ENCODE assay signal across 13 cellular contexts in genomic region chr3:50609071-50609742, GRCh38. TPM values are rescaled to one million over a fixed set of nuclear protein-coding genes. Genes with fewer than 3 reads are reported as not detected.
A peak's percentile ranks its signal among the peaks of the same experiment; 100 is the strongest.
DNase-seq lines count a peak whose midpoint lies in the region; ATAC-seq and TF ChIP-seq lines count a peak whose summit lies in the region.
"Had no signal": no experiment of that assay in that cellular context is flagged by ENCODE, and none has a peak within 500 bp of the region (broad histone marks: within the 10 kb centered on the region; RNA-seq: fewer than 3 reads in every experiment).

No MANE protein-coding gene starts in this region.

- no peak for TF ChIP-seq EP300 in upper lobe of left lung (IDR thresholded peaks at IDR 0.05)

- peaks cover 90 to 95% of the 10 kb centered on the region in 2 donors for H3K36me3 Mint-ChIP-seq in activated naive CD4-positive, alpha-beta T cell treated with anti-CD3 and anti-CD28 coated beads, Interleukin-2, amount 50 U/mL, for 72 hours
- no peaks in the 10 kb centered on the region for H3K36me3 Mint-ChIP-seq in naive B cell

- H3K27me3 ChIP-seq in heart right ventricle (no peaks in the 10 kb centered on the region), upper lobe of left lung (no peaks in the 10 kb centered on the region)

- DNase-seq in heart right ventricle: no peak
- DNase-seq in Right ventricle myocardium inferior (ENCODE audit: missing footprints): no peak
- no peak for DNase-seq in activated naive CD4-positive, alpha-beta T cell treated with anti-CD3 and anti-CD28 coated beads, Interleukin-2, amount 50 U/mL, for 72 hours (ENCODE audit: low spot score in 2 of 2)
- DNase-seq in naive B cell: no peak
- DNase-seq in upper lobe of left lung: no peak
- DNase-seq in activated effector memory CD4-positive, alpha-beta T cell treated with Interleukin-2 at 50 U/mL for 16 hours: no peak
- DNase-seq in NAMALWA (ENCODE audit: low spot score): no peak
- no peak for DNase-seq in SHP77 (lab: John Stamatoyannopoulos, UW)
- DNase-seq: activated gamma-delta T cell; effector CD4-positive, alpha-beta T cell; NCI-H1105; trophoblast cell had no signal

- H3K9me3 Mint-ChIP-seq in activated naive CD4-positive, alpha-beta T cell treated with anti-CD3 and anti-CD28 coated beads, Interleukin-2, amount 50 U/mL, for 72 hours: no peaks in the 10 kb centered on the region
- H3K9me3 Mint-ChIP-seq in naive B cell: no peaks in the 10 kb centered on the region

- H3K4me3 Mint-ChIP-seq in naive B cell: peak overlapping the region in 5 of 8 donors; percentile 18 to 94 (median 53)

- H3K4me1 ChIP-seq in heart right ventricle: peaks cover 22 to 95% (median 86%) of the 10 kb centered on the region in 9 donors
- peaks cover 56 to 91% (median 88%) of the 10 kb centered on the region in 4 donors for H3K4me1 ChIP-seq in upper lobe of left lung

- H3K9me3 ChIP-seq in heart right ventricle: no peaks in the 10 kb centered on the region
- no peaks in the 10 kb centered on the region for H3K9me3 ChIP-seq in upper lobe of left lung

- TF ChIP-seq CTCF in heart right ventricle (IDR thresholded peaks at IDR 0.05) (no peak), upper lobe of left lung (IDR thresholded peaks at IDR 0.05) (no peak)

- H3K27ac Mint-ChIP-seq in activated naive CD4-positive, alpha-beta T cell treated with anti-CD3 and anti-CD28 coated beads, Interleukin-2, amount 50 U/mL, for 72 hours: peak overlapping the region; percentile 98 to 99
- H3K27ac Mint-ChIP-seq in naive B cell: no peak overlapping the region

- H3K36me3 ChIP-seq in heart right ventricle: peaks cover 0 to 63% (median 23%) of the 10 kb centered on the region in 9 donors
- H3K36me3 ChIP-seq in upper lobe of left lung: peaks cover 0 to 52% (median 23%) of the 10 kb centered on the region in 4 donors

- ATAC-seq in heart right ventricle: no peak
- no peak for ATAC-seq in Right ventricle myocardium inferior
- no peak for ATAC-seq in activated naive CD4-positive, alpha-beta T cell treated with anti-CD3 and anti-CD28 coated beads, Interleukin-2, amount 50 U/mL, for 72 hours
- no peak for ATAC-seq in naive B cell (ENCODE audit: low read depth in 2 of 2)
- ATAC-seq in upper lobe of left lung (ENCODE audit: low FRiP score in 2 of 2): no peak
- ATAC-seq: HCT116 had no signal

- peak overlapping the region in 7 of 10 donors; percentile 88 to 99 (median 98) for H3K27ac ChIP-seq in heart right ventricle
- peak overlapping the region; percentile 23 to 96 (median 91) for H3K27ac ChIP-seq in upper lobe of left lung

- H3K4me3 ChIP-seq in heart right ventricle: peak overlapping the region in 8 of 10 donors; percentile 4 to 93 (median 84)
- peak overlapping the region in 3 of 4 donors; percentile 70 to 81 (median 80) for H3K4me3 ChIP-seq in upper lobe of left lung

- H3K4me1 Mint-ChIP-seq in naive B cell: peaks cover 43 to 52% (median 52%) of the 10 kb centered on the region in 3 donors

- intact Hi-C loops in heart right ventricle (cut with DNase I): no loop called here
- intact Hi-C loops in Right ventricle myocardium inferior (cut with DNase I): no loop called here

- WGBS in heart right ventricle, 2 donors: 80 to 82% methylated on average over 5 of the region's 5 CpGs
- WGBS in upper lobe of left lung, 2 donors: 65 to 81% methylated on average over 5 of the region's 5 CpGs

- H3K27me3 Mint-ChIP-seq in naive B cell: no peaks in the 10 kb centered on the region

- no peak for TF ChIP-seq POLR2A in upper lobe of left lung (IDR thresholded peaks at IDR 0.05)

RNA-seq across cellular contexts. Expression of gene CISH, which starts 2.4 kb away (rescaled TPM):
- total RNA-seq in heart right ventricle (100 to 1,000 TPM in 1 of 10 donors, 10 to 100 TPM in 6, 1 to 10 TPM in 3; 5.4 to 131 (median 24.0) TPM), Right ventricle myocardium inferior (13.2 TPM), upper lobe of left lung (10 to 100 TPM; 35.8 to 66.9 (median 43.1) TPM)
- polyA plus RNA-seq in heart right ventricle (10 to 100 TPM in 1 of 2 donors, 1 to 10 TPM in 1; 8.9 to 21.1 TPM), naive B cell (ENCODE audit: low read depth in 6 of 6) (1 to 10 TPM in 1 of 6 donors, under 1 TPM in 3, not detected in 2; 0.34 to 1.3 (median 0.76) TPM)
- total RNA-seq in activated naive CD4-positive, alpha-beta T cell treated with anti-CD3 and anti-CD28 coated beads, Interleukin-2, amount 50 U/mL, for 72 hours: 100 to 1,000 TPM; 222 to 258 TPM

RNA-seq across cellular contexts. Expression of gene MAPKAPK3, which starts 7.7 kb away (rescaled TPM):
- total RNA-seq in heart right ventricle (100 to 1,000 TPM; 278 to 496 (median 334) TPM), Right ventricle myocardium inferior (412 TPM), upper lobe of left lung (100 to 1,000 TPM in 1 of 6 donors, 10 to 100 TPM in 5; 30.2 to 102 (median 70.1) TPM)
- polyA plus RNA-seq in heart right ventricle (100 to 1,000 TPM; 134 to 225 TPM), naive B cell (ENCODE audit: low read depth in 6 of 6) (10 to 100 TPM; 14.6 to 26.8 (median 19.3) TPM)
- total RNA-seq in activated naive CD4-positive, alpha-beta T cell treated with anti-CD3 and anti-CD28 coated beads, Interleukin-2, amount 50 U/mL, for 72 hours: 100 to 1,000 TPM in 1 of 2 donors, 10 to 100 TPM in 1; 94.3 to 153 TPM

RNA-seq across cellular contexts. Expression of gene HEMK1, which starts 39.9 kb away (rescaled TPM):
- total RNA-seq in heart right ventricle: 10 to 100 TPM; 10.6 to 19.0 (median 14.8) TPM
- 10 to 100 TPM; 13.5 to 17.7 TPM for polyA plus RNA-seq in heart right ventricle
- total RNA-seq in Right ventricle myocardium inferior: 14.0 TPM
- 10 to 100 TPM; 69.7 to 74.6 TPM for total RNA-seq in activated naive CD4-positive, alpha-beta T cell treated with anti-CD3 and anti-CD28 coated beads, Interleukin-2, amount 50 U/mL, for 72 hours
- polyA plus RNA-seq in naive B cell (ENCODE audit: low read depth in 6 of 6): 10 to 100 TPM; 18.2 to 44.6 (median 32.8) TPM
- total RNA-seq in upper lobe of left lung: 10 to 100 TPM in 3 of 6 donors, 1 to 10 TPM in 3; 5.0 to 25.3 (median 9.6) TPM

RNA-seq across cellular contexts. Expression of gene C3orf18, which starts 41.7 kb away (rescaled TPM):
- 10 to 100 TPM; 31.6 to 49.9 (median 43.4) TPM for total RNA-seq in heart right ventricle
- polyA plus RNA-seq in heart right ventricle: 10 to 100 TPM; 19.9 to 28.7 TPM
- total RNA-seq in Right ventricle myocardium inferior: 48.4 TPM
- total RNA-seq in activated naive CD4-positive, alpha-beta T cell treated with anti-CD3 and anti-CD28 coated beads, Interleukin-2, amount 50 U/mL, for 72 hours: 10 to 100 TPM; 21.4 to 42.4 TPM
- polyA plus RNA-seq in naive B cell (ENCODE audit: low read depth in 6 of 6): 10 to 100 TPM in 2 of 6 donors, 1 to 10 TPM in 4; 3.6 to 11.3 (median 6.4) TPM
- 1 to 10 TPM; 4.7 to 7.5 (median 5.7) TPM for total RNA-seq in upper lobe of left lung

Comparison
In these comparisons a context has a peak if more than half of its experiments do, and no peak if none do; other contexts are left out.
1. H3K27ac Mint-ChIP-seq: peak in activated naive CD4-positive, alpha-beta T cell treated with anti-CD3 and anti-CD28 coated beads, Interleukin-2, amount 50 U/mL, for 72 hours (2 of 2); none in naive B cell (0 of 6).